In the genomic region with DNA sequence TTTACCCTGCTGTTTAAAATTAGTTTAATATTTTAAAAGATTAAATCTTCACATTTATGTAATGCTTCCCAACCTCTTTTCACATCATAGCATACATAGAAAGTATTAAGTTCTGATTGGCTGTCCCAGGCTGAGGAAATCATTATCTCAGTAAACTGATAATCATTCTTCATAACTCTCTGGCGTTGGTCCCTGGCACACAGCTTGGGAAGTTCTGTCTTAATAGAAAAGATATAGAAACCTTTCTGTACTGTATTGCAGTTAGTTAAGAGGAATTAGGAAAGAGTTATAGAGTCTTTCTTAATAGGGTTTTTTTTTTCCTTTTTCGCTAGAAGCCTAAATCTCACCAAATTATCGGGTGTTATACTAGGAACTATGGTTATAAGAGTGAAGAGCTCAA, we compare ENCODE assay signal across 1 cellular context.
TF ChIP-seq lines count a peak whose summit lies in the region.

No MANE protein-coding gene starts in this region.

TF ChIP-seq in SK-N-SH treated with all-trans-retinoic acid at 6 μM for 48 hours, 23 proteins besides CTCF, POLR2A, EP300 and RAD21 (continued from another document):
- TF ChIP-seq, protein P1, sequence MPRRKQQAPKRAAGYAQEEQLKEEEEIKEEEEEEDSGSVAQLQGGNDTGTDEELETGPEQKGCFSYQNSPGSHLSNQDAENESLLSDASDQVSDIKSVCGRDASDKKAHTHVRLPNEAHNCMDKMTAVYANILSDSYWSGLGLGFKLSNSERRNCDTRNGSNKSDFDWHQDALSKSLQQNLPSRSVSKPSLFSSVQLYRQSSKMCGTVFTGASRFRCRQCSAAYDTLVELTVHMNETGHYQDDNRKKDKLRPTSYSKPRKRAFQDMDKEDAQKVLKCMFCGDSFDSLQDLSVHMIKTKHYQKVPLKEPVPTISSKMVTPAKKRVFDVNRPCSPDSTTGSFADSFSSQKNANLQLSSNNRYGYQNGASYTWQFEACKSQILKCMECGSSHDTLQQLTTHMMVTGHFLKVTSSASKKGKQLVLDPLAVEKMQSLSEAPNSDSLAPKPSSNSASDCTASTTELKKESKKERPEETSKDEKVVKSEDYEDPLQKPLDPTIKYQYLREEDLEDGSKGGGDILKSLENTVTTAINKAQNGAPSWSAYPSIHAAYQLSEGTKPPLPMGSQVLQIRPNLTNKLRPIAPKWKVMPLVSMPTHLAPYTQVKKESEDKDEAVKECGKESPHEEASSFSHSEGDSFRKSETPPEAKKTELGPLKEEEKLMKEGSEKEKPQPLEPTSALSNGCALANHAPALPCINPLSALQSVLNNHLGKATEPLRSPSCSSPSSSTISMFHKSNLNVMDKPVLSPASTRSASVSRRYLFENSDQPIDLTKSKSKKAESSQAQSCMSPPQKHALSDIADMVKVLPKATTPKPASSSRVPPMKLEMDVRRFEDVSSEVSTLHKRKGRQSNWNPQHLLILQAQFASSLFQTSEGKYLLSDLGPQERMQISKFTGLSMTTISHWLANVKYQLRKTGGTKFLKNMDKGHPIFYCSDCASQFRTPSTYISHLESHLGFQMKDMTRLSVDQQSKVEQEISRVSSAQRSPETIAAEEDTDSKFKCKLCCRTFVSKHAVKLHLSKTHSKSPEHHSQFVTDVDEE (CRISPR knock-in tag; IDR thresholded peaks at IDR 0.05): no peak
- no peak for TF ChIP-seq OSR1 (CRISPR knock-in tag; IDR thresholded peaks at IDR 0.05)
- no peak for TF ChIP-seq PPARA (CRISPR knock-in tag; IDR thresholded peaks at IDR 0.05; ENCODE audit: borderline replicate concordance)
- TF ChIP-seq, protein P2, sequence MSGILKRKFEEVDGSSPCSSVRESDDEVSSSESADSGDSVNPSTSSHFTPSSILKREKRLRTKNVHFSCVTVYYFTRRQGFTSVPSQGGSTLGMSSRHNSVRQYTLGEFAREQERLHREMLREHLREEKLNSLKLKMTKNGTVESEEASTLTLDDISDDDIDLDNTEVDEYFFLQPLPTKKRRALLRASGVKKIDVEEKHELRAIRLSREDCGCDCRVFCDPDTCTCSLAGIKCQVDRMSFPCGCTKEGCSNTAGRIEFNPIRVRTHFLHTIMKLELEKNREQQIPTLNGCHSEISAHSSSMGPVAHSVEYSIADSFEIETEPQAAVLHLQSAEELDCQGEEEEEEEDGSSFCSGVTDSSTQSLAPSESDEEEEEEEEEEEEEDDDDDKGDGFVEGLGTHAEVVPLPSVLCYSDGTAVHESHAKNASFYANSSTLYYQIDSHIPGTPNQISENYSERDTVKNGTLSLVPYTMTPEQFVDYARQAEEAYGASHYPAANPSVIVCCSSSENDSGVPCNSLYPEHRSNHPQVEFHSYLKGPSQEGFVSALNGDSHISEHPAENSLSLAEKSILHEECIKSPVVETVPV (CRISPR knock-in tag; IDR thresholded peaks at IDR 0.05): no peak
TF ChIP-seq in SK-N-SH treated with all-trans-retinoic acid at 6 μM for 48 hours: peak in this region for 2.
